27 cellular contexts compared by ENCODE assay signal in the genomic region with DNA sequence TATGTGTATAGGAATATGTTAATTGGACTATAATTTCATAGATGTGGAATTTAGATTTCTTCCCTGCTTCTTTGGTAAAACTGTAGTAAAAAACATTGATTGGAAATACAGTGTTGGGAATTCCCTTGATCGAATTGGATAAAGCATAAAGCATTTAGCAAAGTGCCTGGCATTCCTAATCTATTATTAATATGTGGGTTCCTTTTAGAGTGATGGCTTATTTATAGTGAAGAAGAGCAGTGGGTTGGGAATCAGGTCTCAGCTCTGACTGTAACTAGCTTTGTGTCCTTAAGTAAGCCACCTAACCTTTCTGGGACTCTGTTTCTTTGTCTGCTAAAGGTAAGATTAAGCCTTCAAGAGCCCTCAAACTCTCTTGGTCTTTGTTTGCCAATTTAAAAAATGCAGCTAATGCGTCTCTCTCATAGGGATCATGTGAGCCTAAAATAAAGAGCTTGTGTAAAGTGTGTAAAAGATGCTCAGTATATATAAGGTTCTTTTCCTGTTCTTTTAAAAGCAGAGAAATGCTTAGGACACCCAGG. TPM values are rescaled to one million over a fixed set of nuclear protein-coding genes. Genes with fewer than 3 reads are reported as not detected.
DNase-seq lines count a peak whose midpoint lies in the region; ATAC-seq and TF ChIP-seq lines count a peak whose summit lies in the region.
"Had no signal": no experiment of that assay in that cellular context is flagged by ENCODE, and none has a peak within 500 bp of the region (broad histone marks: within the 10 kb centered on the region; RNA-seq: fewer than 3 reads in every experiment).

No MANE protein-coding gene starts in this region.

- DNase-seq in NCI-H2029 treated with DMSO at 0.1 percent for 48 hours (lab: John Stamatoyannopoulos, UW) (peak; percentile 17), NCI-H2029 (lab: John Stamatoyannopoulos, UW) (no peak), GM23338 (ENCODE audit: low spot score) (no peak), T-helper 17 cell (no peak), foreskin keratinocyte (no peak), GM13977 (ENCODE audit: low spot score) (no peak)
- DNase-seq in naive thymus-derived CD4-positive, alpha-beta T cell: no peak
- no peak for DNase-seq in T-helper 2 cell treated with Interferon-gamma antibody and Interleukin-4, amounts not matched to agents 5 μg/mL and 100 μg/mL, for 36 hours (ENCODE audit: low spot score)
- DNase-seq: activated naive CD4-positive, alpha-beta T cell treated with anti-CD3 and anti-CD28 coated beads for 36 hours; activated T-cell treated with anti-CD3 and anti-CD28 coated beads, Interleukin-2, amount 50 U/mL, for 4 hours; caudate nucleus; CD8-positive, alpha-beta T cell; DMS53; NCI-H2081; NCI-H446; nucleus accumbens; PC-3; psoas muscle; Right ventricle myocardium superior; stimulated activated CD8-positive, alpha-beta memory T cell treated with anti-CD3 and anti-CD28 coated beads, Interleukin-4, amount 100 ng/mL, for 48 hours; SW 1271 had no signal

- TF ChIP-seq CTCF in GM23338 (conservative IDR thresholded peaks at IDR 0.05; ENCODE audit: low read depth in 2 of 2): no peak
- no peak for TF ChIP-seq CTCF in foreskin keratinocyte (conservative IDR thresholded peaks at IDR 0.05)
- no peak for TF ChIP-seq CTCF in GM13977 (IDR thresholded peaks at IDR 0.05; ENCODE audit: extremely low read depth, insufficient read depth, missing control alignments)

- H3K36me3 ChIP-seq in GM23338 (ENCODE audit: insufficient read depth): no peaks in the 10 kb centered on the region
- peaks cover 0 to 38% (median 0%) of the 10 kb centered on the region in 3 experiments for H3K36me3 ChIP-seq in naive thymus-derived CD4-positive, alpha-beta T cell (ENCODE audit: control insufficient read depth in 2 of 3, insufficient read depth in 3 of 3, low read length in 3 of 3)
- H3K36me3 ChIP-seq: HAP-1 had no signal

- POLR2A ChIA-PET in naive thymus-derived CD4-positive, alpha-beta T cell (lab: Charles Lee): no interaction called here

- H3K27me3 Mint-ChIP-seq in GM23338 (ENCODE audit: insufficient read depth, low read depth, poor library complexity) (peaks cover 3% of the 10 kb centered on the region), T-helper 17 cell (no peaks in the 10 kb centered on the region)
- no peaks in the 10 kb centered on the region for H3K27me3 Mint-ChIP-seq in naive thymus-derived CD4-positive, alpha-beta T cell
- H3K27me3 Mint-ChIP-seq in T-helper 2 cell treated with Interferon-gamma antibody and Interleukin-4, amounts not matched to agents 5 μg/mL and 100 μg/mL, for 36 hours (ENCODE audit: low read depth): no peaks in the 10 kb centered on the region
- H3K27me3 Mint-ChIP-seq: dendritic cell treated with granulocyte-macrophage colony-stimulating factor and Interleukin-4, amounts not matched to agents 40 ng/mL and 50 ng/mL, for 4 days; type B pancreatic cell had no signal

- no peak overlapping the region for H3K4me2 ChIP-seq in GM23338

- H3K4me1 Mint-ChIP-seq in GM23338 (peaks cover 23% of the 10 kb centered on the region; the same call in 2 of the 3 replicates), T-helper 17 cell (peaks cover 44% of the 10 kb centered on the region)
- H3K4me1 Mint-ChIP-seq in naive thymus-derived CD4-positive, alpha-beta T cell: peaks cover 50 to 83% (median 76%) of the 10 kb centered on the region in 7 donors
- peaks cover 47% of the 10 kb centered on the region for H3K4me1 Mint-ChIP-seq in T-helper 2 cell treated with Interferon-gamma antibody and Interleukin-4, amounts not matched to agents 5 μg/mL and 100 μg/mL, for 36 hours (ENCODE audit: low read depth)

- H2AFZ ChIP-seq in GM23338: no peak overlapping the region

- in situ Hi-C loops in GM13977 (cut with MboI; ENCODE audit: low pct_unique_long_range_greater_than_20kb, low sequenced_read_pairs, unreplicated experiment): no loop called here

- H3K27ac ChIP-seq in GM23338 (ENCODE audit: low read depth) (0 out of 2 replicates have a peak overlapping the region, but pooled peaks have one; percentile 6), foreskin keratinocyte (no peak overlapping the region)
- H3K27ac ChIP-seq in naive thymus-derived CD4-positive, alpha-beta T cell (ENCODE audit: low read depth, low read length): no peak overlapping the region
- H3K27ac ChIP-seq: HL-60, psoas muscle had no signal

- no peaks in the 10 kb centered on the region for H3K9me3 Mint-ChIP-seq in GM23338
- no peaks in the 10 kb centered on the region for H3K9me3 Mint-ChIP-seq in naive thymus-derived CD4-positive, alpha-beta T cell
- no peaks in the 10 kb centered on the region for H3K9me3 Mint-ChIP-seq in T-helper 2 cell treated with Interferon-gamma antibody and Interleukin-4, amounts not matched to agents 5 μg/mL and 100 μg/mL, for 36 hours
- H3K9me3 Mint-ChIP-seq: activated naive CD4-positive, alpha-beta T cell treated with anti-CD3 and anti-CD28 coated beads for 36 hours; activated T-cell treated with anti-CD3 and anti-CD28 coated beads, Interleukin-2, amount 50 U/mL, for 4 hours; CD8-positive, alpha-beta T cell; dendritic cell treated with granulocyte-macrophage colony-stimulating factor and Interleukin-4, amounts not matched to agents 40 ng/mL and 50 ng/mL, for 4 days; type B pancreatic cell had no signal

- H3K27me3 ChIP-seq in GM23338 (ENCODE audit: insufficient read depth) (no peaks in the 10 kb centered on the region), foreskin keratinocyte (no peaks in the 10 kb centered on the region)
- no peaks in the 10 kb centered on the region for H3K27me3 ChIP-seq in naive thymus-derived CD4-positive, alpha-beta T cell (ENCODE audit: control insufficient read depth in 2 of 2, insufficient read depth in 2 of 2, low read length in 2 of 2)

- CTCF ChIA-PET in naive thymus-derived CD4-positive, alpha-beta T cell (lab: Charles Lee): interaction anchor here (0.8 kb wide), 1 partner anchor 11 kb away, joined by 3 read pairs; no protein-coding TSS in a partner anchor

- ATAC-seq in GM23338: no peak
- ATAC-seq in T-helper 17 cell: no peak
- no peak for ATAC-seq in naive thymus-derived CD4-positive, alpha-beta T cell
- no peak for ATAC-seq in foreskin keratinocyte
- ATAC-seq: activated CD4-positive, CD25-positive, alpha-beta regulatory T cell treated with anti-CD3 and anti-CD28 coated beads, Interleukin-2, amount 50 U/mL, for 24 hours; activated T-cell treated with anti-CD3 and anti-CD28 coated beads, Interleukin-2, amount 50 U/mL, for 4 hours; CD8-positive, alpha-beta T cell; PC-3; psoas muscle had no signal

- H3K27ac Mint-ChIP-seq in GM23338 (no peak overlapping the region), T-helper 17 cell (peak overlapping the region; percentile 91)
- H3K27ac Mint-ChIP-seq in naive thymus-derived CD4-positive, alpha-beta T cell: peak overlapping the region in 5 of 9 donors; percentile 14 to 84 (median 58)
- H3K27ac Mint-ChIP-seq in T-helper 2 cell treated with Interferon-gamma antibody and Interleukin-4, amounts not matched to agents 5 μg/mL and 100 μg/mL, for 36 hours: no peak overlapping the region
- H3K27ac Mint-ChIP-seq: activated naive CD4-positive, alpha-beta T cell treated with anti-CD3 and anti-CD28 coated beads for 36 hours; dendritic cell treated with granulocyte-macrophage colony-stimulating factor and Interleukin-4, amounts not matched to agents 40 ng/mL and 50 ng/mL, for 4 days; type B pancreatic cell had no signal

- H3K4me3 ChIP-seq in GM23338: no peak overlapping the region
- H3K4me3 ChIP-seq in naive thymus-derived CD4-positive, alpha-beta T cell (ENCODE audit: low read length): no peak overlapping the region
- H3K4me3 ChIP-seq: HAP-1, psoas muscle had no signal

- no peak overlapping the region for H3K4me3 Mint-ChIP-seq in GM23338
- H3K4me3 Mint-ChIP-seq in T-helper 17 cell: no peak overlapping the region
- peak overlapping the region in 3 of 10 donors; percentile 3 to 62 (median 17) for H3K4me3 Mint-ChIP-seq in naive thymus-derived CD4-positive, alpha-beta T cell
- H3K4me3 Mint-ChIP-seq in T-helper 2 cell treated with Interferon-gamma antibody and Interleukin-4, amounts not matched to agents 5 μg/mL and 100 μg/mL, for 36 hours: no peak overlapping the region
- H3K4me3 Mint-ChIP-seq: activated naive CD4-positive, alpha-beta T cell treated with anti-CD3 and anti-CD28 coated beads for 36 hours; activated T-cell treated with anti-CD3 and anti-CD28 coated beads, Interleukin-2, amount 50 U/mL, for 4 hours; CD8-positive, alpha-beta T cell; dendritic cell treated with granulocyte-macrophage colony-stimulating factor and Interleukin-4, amounts not matched to agents 40 ng/mL and 50 ng/mL, for 4 days; type B pancreatic cell had no signal

- no peaks in the 10 kb centered on the region for H3K9me3 ChIP-seq in T-helper 17 cell (ENCODE audit: control insufficient read depth, low read length, poor library complexity, severe bottlenecking)
- H3K9me3 ChIP-seq in naive thymus-derived CD4-positive, alpha-beta T cell (ENCODE audit: control insufficient read depth in 2 of 3, low read length in 3 of 3): no peaks in the 10 kb centered on the region
- H3K9me3 ChIP-seq: HAP-1, psoas muscle had no signal

- peaks cover 10% of the 10 kb centered on the region; the same call in 2 of the 3 replicates for H3K36me3 Mint-ChIP-seq in GM23338 (ENCODE audit: low read depth)
- peaks cover 2% of the 10 kb centered on the region for H3K36me3 Mint-ChIP-seq in T-helper 17 cell (ENCODE audit: low read depth)
- peaks cover 8 to 35% (median 22%) of the 10 kb centered on the region in 5 donors for H3K36me3 Mint-ChIP-seq in naive thymus-derived CD4-positive, alpha-beta T cell
- H3K36me3 Mint-ChIP-seq in T-helper 2 cell treated with Interferon-gamma antibody and Interleukin-4, amounts not matched to agents 5 μg/mL and 100 μg/mL, for 36 hours (ENCODE audit: low read depth): peaks cover 41% of the 10 kb centered on the region

- no peaks in the 10 kb centered on the region for H3K79me2 ChIP-seq in GM23338 (replicated peaks; ENCODE audit: insufficient read depth)

- peaks cover under 1% of the 10 kb centered on the region; the same call in 1 of the 2 replicates for H3K4me1 ChIP-seq in GM23338 (ENCODE audit: insufficient read depth)
- peaks cover 39 to 51% of the 10 kb centered on the region in 2 donors for H3K4me1 ChIP-seq in naive thymus-derived CD4-positive, alpha-beta T cell (ENCODE audit: control insufficient read depth in 2 of 2, insufficient read depth in 2 of 2, low read length in 2 of 2)
- H3K4me1 ChIP-seq in foreskin keratinocyte: peaks cover 11% of the 10 kb centered on the region

- H3K9me2 ChIP-seq in GM23338 (ENCODE audit: insufficient read depth): no peaks in the 10 kb centered on the region

- H3F3A ChIP-seq in GM23338 (replicated peaks; ENCODE audit: low read depth): no peaks in the 10 kb centered on the region

- no peaks in the 10 kb centered on the region for H4K20me1 ChIP-seq in GM23338 (replicated peaks; ENCODE audit: insufficient read depth)

- intact Hi-C loops in naive thymus-derived CD4-positive, alpha-beta T cell (cut with micrococcal nuclease): no loop called here

TF ChIP-seq in GM23338, 12 proteins besides CTCF, POLR2A, EP300 and RAD21 (continues in another document):
- no peak for TF ChIP-seq ZNF114 (CRISPR knock-in tag; IDR thresholded peaks at IDR 0.05)

RNA-seq across cellular contexts. Expression of a gene that starts 53.3 kb away (rescaled TPM):
- total RNA-seq in GM23338 (2014; rRNA removed; shearing (Covaris generic)): 0.97 and 3.2 TPM in 2 replicates
- polyA plus RNA-seq in GM23338 (2016; fragmentation: Nextera tagmentation; extraction: Ambion mirVana) (0.30 and 0.37 TPM in 2 replicates), foreskin keratinocyte (1.3 and 1.6 TPM in 2 replicates)
- total RNA-seq in T-helper 17 cell (not detected), foreskin keratinocyte (1.7 and 2.1 TPM in 2 replicates)
- total RNA-seq in naive thymus-derived CD4-positive, alpha-beta T cell: under 1 TPM in 1 of 5 experiments, not detected in 4; 0.12 TPM
- polyA plus RNA-seq in naive thymus-derived CD4-positive, alpha-beta T cell: under 1 TPM; 0.07 to 0.08 TPM
- total RNA-seq: A172; CD8-positive, alpha-beta T cell; PC-3; psoas muscle; Right ventricle myocardium superior had no signal

Comparison
In these comparisons a context has a peak if more than half of its experiments do, and no peak if none do; other contexts are left out.
1. H3K27ac Mint-ChIP-seq: peak in T-helper 17 cell (single experiment) and naive thymus-derived CD4-positive, alpha-beta T cell (5 of 9); none in GM23338 (single experiment) and T-helper 2 cell treated with Interferon-gamma antibody and Interleukin-4, amounts not matched to agents 5 μg/mL and 100 μg/mL, for 36 hours (single experiment).